Comparison of ENCODE assay signal across 1 cellular context in the genomic region with DNA sequence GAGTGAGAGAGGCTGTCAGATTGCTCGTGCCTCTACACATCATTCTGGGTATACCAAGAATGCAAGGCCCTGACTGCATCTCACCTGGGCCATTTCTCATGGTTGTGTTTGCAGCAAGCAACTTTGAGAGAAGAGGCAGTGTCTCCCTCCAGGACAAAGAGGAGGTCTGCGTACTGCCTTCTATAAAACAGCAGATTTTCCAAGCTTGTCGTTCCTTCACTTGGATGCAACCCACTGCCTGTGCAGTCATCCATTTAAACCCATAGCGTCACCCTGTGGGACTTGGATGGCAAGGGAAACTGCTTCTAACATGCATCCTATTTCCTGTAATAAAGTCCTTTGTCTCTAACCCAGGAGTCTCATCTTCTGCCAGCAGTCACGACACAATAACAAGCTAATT.
TF ChIP-seq lines count a peak whose summit lies in the region.

No MANE protein-coding gene starts in this region.

TF ChIP-seq in endothelial cell of umbilical vein, 7 proteins besides CTCF, POLR2A, EP300 and RAD21:
- TF ChIP-seq JUN (IDR thresholded peaks at IDR 0.05; ENCODE audit: borderline replicate concordance, insufficient read depth, insufficient read length, low read depth) (no peak), FOS (IDR thresholded peaks at IDR 0.05; ENCODE audit: borderline replicate concordance, insufficient read depth, low read length) (no peak), EZH2 (IDR thresholded peaks at IDR 0.05; ENCODE audit: borderline replicate concordance, low read depth, low read length, severe bottlenecking) (no peak)
